25 cellular contexts compared by ENCODE assay signal in the genomic region with DNA sequence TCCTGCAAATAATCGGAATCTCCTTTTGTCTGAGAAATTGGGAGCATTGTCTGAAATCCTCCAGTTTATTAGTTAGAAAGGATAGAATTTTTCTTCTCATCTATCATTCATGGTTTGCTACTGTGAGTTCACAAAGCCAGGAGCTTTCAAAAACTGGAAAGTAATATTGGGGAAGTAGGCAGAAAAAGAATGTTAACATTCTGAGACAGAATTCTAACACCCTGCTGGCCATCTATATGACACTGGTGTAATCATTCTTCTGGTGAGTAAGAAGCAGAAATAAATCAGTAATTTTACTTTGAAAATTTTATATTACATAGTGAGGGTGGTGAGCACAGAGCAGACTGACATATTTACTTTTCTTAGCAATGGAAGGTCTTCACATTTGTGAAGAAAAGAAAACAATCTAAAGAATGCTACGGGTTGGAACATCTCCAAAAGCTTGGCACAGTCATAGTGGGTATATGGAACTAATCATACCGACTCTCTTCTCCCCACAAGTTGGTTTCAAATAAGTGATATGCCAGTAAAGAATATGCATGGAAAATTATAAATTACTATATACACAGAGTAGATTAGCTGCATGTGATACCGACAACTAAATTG.
DNase-seq lines count a peak whose midpoint lies in the region; ATAC-seq and TF ChIP-seq lines count a peak whose summit lies in the region.
"Had no signal": no experiment of that assay in that cellular context is flagged by ENCODE, and none has a peak within 500 bp of the region (broad histone marks: within the 10 kb centered on the region; RNA-seq: fewer than 3 reads in every experiment).

No MANE protein-coding gene starts in this region.

- H3K9me3 ChIP-seq in OCI-LY1 (ENCODE audit: low read length) (peaks cover 5% of the 10 kb centered on the region; the same call in 1 of the 2 replicates), SJCRH30 (replicated peaks) (no peaks in the 10 kb centered on the region), psoas muscle (no peaks in the 10 kb centered on the region)
- H3K9me3 ChIP-seq: pancreas, thoracic aorta had no signal

- WGBS in psoas muscle, 3 donors: 49 to 55% (median 50%) methylated on average over 4 of the region's 4 CpGs

- no peaks in the 10 kb centered on the region for H3K79me2 ChIP-seq in OCI-LY1 (ENCODE audit: insufficient read depth, low read length)

- H3K4me2 ChIP-seq in OCI-LY1 (ENCODE audit: low read length): no peak overlapping the region

- H3K36me3 ChIP-seq in OCI-LY1 (ENCODE audit: insufficient read depth, low read length) (no peaks in the 10 kb centered on the region), brain microvascular endothelial cell (replicated peaks) (no peaks in the 10 kb centered on the region), SJCRH30 (no peaks in the 10 kb centered on the region), psoas muscle (ENCODE audit: insufficient read depth in 1 of 2, low read depth in 1 of 2) (no peaks in the 10 kb centered on the region)
- H3K36me3 ChIP-seq: pancreas, thoracic aorta had no signal

- H3K9me2 ChIP-seq in OCI-LY1 (ENCODE audit: low read depth, low read length): no peaks in the 10 kb centered on the region

- no peak overlapping the region for H2AFZ ChIP-seq in OCI-LY1 (ENCODE audit: low read length)

- in situ Hi-C loops in brain microvascular endothelial cell (cut with HindIII; ENCODE audit: low pct_ligation_motif_present, low sequenced_read_pairs): no loop called here

- peak; percentile 35 for DNase-seq in ELR (ENCODE audit: low read depth)
- DNase-seq in brain microvascular endothelial cell: peak; percentile 4
- peak; percentile 38 for DNase-seq in kidney tubule cell (ENCODE audit: low spot score)
- no peak for DNase-seq in NCI-H1694 (lab: John Stamatoyannopoulos, UW)
- DNase-seq in SJCRH30: no peak
- no peak for DNase-seq in psoas muscle
- DNase-seq: activated CD4-positive, alpha-beta T cell treated with anti-CD3 and anti-CD28 coated beads, Interleukin-2, amount 50 U/mL, for 1 hour; activated CD8-positive, alpha-beta memory T cell treated with anti-CD3 and anti-CD28 coated beads, Interleukin-2, amount 50 U/mL, for 4 hours; activated effector memory CD4-positive, alpha-beta T cell treated with Interleukin-2 at 50 U/mL for 16 hours; activated naive CD8-positive, alpha-beta T cell treated with anti-CD3 and anti-CD28 coated beads, Interleukin-2, amount 50 U/mL, for 24 hours; CD4-positive, alpha-beta T cell; central memory CD4-positive, alpha-beta T cell; natural killer cell; NCI-H1417 treated with DMSO at 0.1 percent for 48 hours; NCI-H2171 treated with DMSO at 0.1 percent for 48 hours; NCI-H69; pancreas; SHP77 treated with DMSO at 0.1 percent for 48 hours; stimulated activated CD4-positive, alpha-beta T cell treated with anti-CD3 and anti-CD28 coated beads, Interleukin-2, amount 100 ng/mL, for 24 hours; stimulated activated naive B cell treated with anti-CD40 and anti-IgM and Interleukin-4, amounts not matched to agents 10 μg/mL and 1 μg/mL and 100 μg/mL, for 72 hours had no signal

- H3K27ac ChIP-seq in OCI-LY1 (ENCODE audit: low read depth, low read length, poor library complexity, severe bottlenecking): peak overlapping the region; percentile 91
- no peak overlapping the region for H3K27ac ChIP-seq in brain microvascular endothelial cell
- no peak overlapping the region for H3K27ac ChIP-seq in SJCRH30
- no peak overlapping the region for H3K27ac ChIP-seq in psoas muscle
- H3K27ac ChIP-seq: pancreas, skin epidermis, thoracic aorta had no signal

- intact Hi-C loops in psoas muscle (cut with DNase I): no loop called here

- ATAC-seq in HG02623 (IDR thresholded peaks at IDR 0.05; ENCODE audit: unreplicated experiment) (no peak), psoas muscle (no peak)
- ATAC-seq: activated naive CD8-positive, alpha-beta T cell treated with anti-CD3 and anti-CD28 coated beads, Interleukin-2, amount 50 U/mL, for 24 hours; esophagus mucosa; natural killer cell; pancreas; stimulated activated naive B cell treated with anti-CD40 and anti-IgM and Interleukin-4, amounts not matched to agents 10 μg/mL and 1 μg/mL and 100 μg/mL, for 72 hours had no signal

- no peak overlapping the region; the same call in 1 of the 2 replicates for H3K9ac ChIP-seq in OCI-LY1 (ENCODE audit: low read length)

- H3K4me3 ChIP-seq in OCI-LY1 (ENCODE audit: low read depth, low read length, poor library complexity, severe bottlenecking): no peak overlapping the region
- H3K4me3 ChIP-seq in brain microvascular endothelial cell (ENCODE audit: low read depth, low read length): no peak overlapping the region
- no peak overlapping the region for H3K4me3 ChIP-seq in SJCRH30
- H3K4me3 ChIP-seq in psoas muscle: no peak overlapping the region
- H3K4me3 ChIP-seq: pancreas, skin epidermis, thoracic aorta had no signal

- H3K27me3 ChIP-seq in OCI-LY1 (ENCODE audit: insufficient read depth, low read length): no peaks in the 10 kb centered on the region
- no peaks in the 10 kb centered on the region for H3K27me3 ChIP-seq in brain microvascular endothelial cell (replicated peaks)
- H3K27me3 ChIP-seq in SJCRH30: peaks cover 2% of the 10 kb centered on the region; the same call in 1 of the 2 replicates
- peaks cover 0 to 5% (median 2%) of the 10 kb centered on the region in 3 donors for H3K27me3 ChIP-seq in psoas muscle (ENCODE audit: insufficient read depth in 3 of 3, low read length in 2 of 3)
- H3K27me3 ChIP-seq: pancreas had no signal

- H4K20me1 ChIP-seq in OCI-LY1 (ENCODE audit: insufficient read depth, low read length): no peaks in the 10 kb centered on the region

- H3K4me1 ChIP-seq in OCI-LY1 (ENCODE audit: insufficient read depth, low read length, severe bottlenecking): peaks cover 62% of the 10 kb centered on the region
- 0 out of 2 replicates have a peak, but pooled peaks cover 5% of the 10 kb centered on the region for H3K4me1 ChIP-seq in SJCRH30
- H3K4me1 ChIP-seq in psoas muscle: no peaks in the 10 kb centered on the region
- H3K4me1 ChIP-seq: pancreas had no signal

- peaks cover 8% of the 10 kb centered on the region for H3F3A ChIP-seq in OCI-LY1 (ENCODE audit: insufficient read depth, low read length)

- TF ChIP-seq CTCF in OCI-LY1 (IDR thresholded peaks at IDR 0.05; ENCODE audit: low read length): no peak
- TF ChIP-seq CTCF in brain microvascular endothelial cell (IDR thresholded peaks at IDR 0.05; ENCODE audit: low read depth, low read length, missing control alignments): no peak
- TF ChIP-seq CTCF in psoas muscle (IDR thresholded peaks at IDR 0.05): no peak

Comparison
In these comparisons a context has a peak if more than half of its experiments do, and no peak if none do; other contexts are left out.
1. DNase-seq: peak in ELR (single experiment), brain microvascular endothelial cell (single experiment) and kidney tubule cell (single experiment); none in NCI-H1694 (single experiment), SJCRH30 (0 of 2) and psoas muscle (0 of 2).